ENCODE assay signal across 8 cellular contexts in the genomic region with DNA sequence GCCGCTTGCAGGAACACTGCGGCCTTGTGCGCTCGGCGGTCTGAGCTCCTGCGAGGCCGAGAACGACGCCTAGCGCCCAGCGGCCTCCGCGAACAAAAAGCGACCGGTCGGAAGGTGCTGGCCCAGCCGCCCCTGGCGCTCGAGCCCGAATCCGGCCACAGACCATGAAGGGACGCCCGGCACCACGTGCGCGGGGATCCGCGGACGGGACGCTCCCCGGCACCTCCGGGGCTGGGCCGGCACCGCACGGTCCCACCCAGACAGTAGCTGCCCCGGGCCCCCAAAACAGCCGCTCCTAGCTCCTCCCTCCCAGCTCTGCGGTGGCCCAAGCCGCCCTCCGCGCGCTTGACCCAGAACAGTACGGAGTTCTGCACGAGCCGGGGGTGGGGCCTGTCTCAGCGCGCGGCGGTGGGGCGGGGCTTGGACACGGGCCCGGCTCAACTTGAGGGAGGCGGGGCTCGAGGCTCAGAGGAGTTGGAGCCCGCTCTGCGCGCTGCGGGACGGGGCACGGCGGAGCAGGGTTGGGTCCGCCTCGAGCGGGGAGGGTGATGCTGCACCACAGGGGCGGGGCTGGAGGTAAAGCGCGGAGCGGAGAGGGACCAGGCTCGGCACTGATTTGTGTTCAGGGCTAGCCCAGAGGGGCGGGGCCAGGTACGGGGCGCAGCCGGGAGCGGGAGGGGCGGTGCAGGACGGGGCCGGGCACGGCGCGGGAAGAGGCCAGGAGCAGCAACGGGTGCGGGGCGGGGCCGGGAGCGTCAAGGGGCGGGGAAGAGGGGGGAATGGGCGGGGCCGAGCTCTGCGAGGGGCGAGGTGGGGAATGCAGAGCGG. TPM values are rescaled to one million over a fixed set of nuclear protein-coding genes. Genes with fewer than 3 reads are reported as not detected.
A peak's percentile ranks its signal among the peaks of the same experiment; 100 is the strongest.
DNase-seq lines count a peak whose midpoint lies in the region; ATAC-seq and TF ChIP-seq lines count a peak whose summit lies in the region.

No MANE protein-coding gene starts in this region.

- no peaks in the 10 kb centered on the region for H3K36me3 ChIP-seq in thymus (ENCODE audit: control insufficient read depth, insufficient read depth)

- intact Hi-C loops in head of caudate nucleus (cut with DNase I), result loop anchor here (5.0 kb wide), 1 partner anchor 33 kb away; no protein-coding TSS in a partner anchor

- H3K4me3 Mint-ChIP-seq in activated naive CD8-positive, alpha-beta T cell treated with anti-CD3 and anti-CD28 coated beads for 36 hours, result peak overlapping the region; percentile 88
- H3K4me3 Mint-ChIP-seq in osteocyte (ENCODE audit: unreplicated experiment), result peak overlapping the region; percentile 78

- H3K4me1 ChIP-seq in thymus (ENCODE audit: control insufficient read depth, insufficient read depth, low read length), result peaks cover 10% of the 10 kb centered on the region

- H3K9me3 ChIP-seq in thymus (ENCODE audit: control insufficient read depth), result no peaks in the 10 kb centered on the region

- ATAC-seq in HG02571 (IDR thresholded peaks at IDR 0.05; ENCODE audit: unreplicated experiment), result peak; percentile 78

- no peaks in the 10 kb centered on the region for H3K27me3 Mint-ChIP-seq in activated naive CD8-positive, alpha-beta T cell treated with anti-CD3 and anti-CD28 coated beads for 36 hours
- peaks cover 5% of the 10 kb centered on the region for H3K27me3 Mint-ChIP-seq in osteocyte (ENCODE audit: unreplicated experiment)

- peak overlapping the region; percentile 83 for H3K27ac Mint-ChIP-seq in activated naive CD8-positive, alpha-beta T cell treated with anti-CD3 and anti-CD28 coated beads for 36 hours
- peak overlapping the region; percentile 92 for H3K27ac Mint-ChIP-seq in osteocyte (ENCODE audit: unreplicated experiment)

- 1% methylated on average over 91 of the region's 91 CpGs for WGBS in thymus

- peaks cover 20% of the 10 kb centered on the region for H3K4me1 Mint-ChIP-seq in activated naive CD8-positive, alpha-beta T cell treated with anti-CD3 and anti-CD28 coated beads for 36 hours
- H3K4me1 Mint-ChIP-seq in osteocyte (ENCODE audit: unreplicated experiment), result peaks cover 17% of the 10 kb centered on the region

- peak; percentile 32 for TF ChIP-seq CTCF in GM10266 (IDR thresholded peaks at IDR 0.05; ENCODE audit: control insufficient read depth, insufficient read depth, low read depth, missing control alignments)
- TF ChIP-seq CTCF in osteocyte (IDR thresholded peaks at IDR 0.05), result no peak

- DNase-seq in GM10266 (ENCODE audit: extremely low spot score), result peak; percentile 98
- peak; percentile 97 for DNase-seq in NCI-H1048 (lab: John Stamatoyannopoulos, UW)
- peak; percentile 94 for DNase-seq in SKM-1 (lab: John Stamatoyannopoulos, UW; ENCODE audit: unreplicated experiment)
- DNase-seq in activated naive CD8-positive, alpha-beta T cell treated with anti-CD3 and anti-CD28 coated beads for 36 hours, result peak; percentile 98
- peak; percentile 65 to 94 (median 87) for DNase-seq in head of caudate nucleus
- peak; percentile 98 for DNase-seq in osteocyte (ENCODE audit: extremely low spot score, unreplicated experiment)

- H3K36me3 Mint-ChIP-seq in activated naive CD8-positive, alpha-beta T cell treated with anti-CD3 and anti-CD28 coated beads for 36 hours, result no peaks in the 10 kb centered on the region
- no peaks in the 10 kb centered on the region for H3K36me3 Mint-ChIP-seq in osteocyte (ENCODE audit: unreplicated experiment)

- peaks cover 7% of the 10 kb centered on the region for H3K27me3 ChIP-seq in thymus (ENCODE audit: control insufficient read depth, insufficient read depth)

- peak overlapping the region; percentile 46 for H3K27ac ChIP-seq in thymus (ENCODE audit: low read depth)

- H3K9me3 Mint-ChIP-seq in activated naive CD8-positive, alpha-beta T cell treated with anti-CD3 and anti-CD28 coated beads for 36 hours, result no peaks in the 10 kb centered on the region
- H3K9me3 Mint-ChIP-seq in osteocyte (ENCODE audit: unreplicated experiment), result no peaks in the 10 kb centered on the region

- peak overlapping the region; percentile 69 for H3K4me3 ChIP-seq in thymus (ENCODE audit: low read length)

RNA-seq across cellular contexts. Expression of a gene that starts 0.5 kb away (rescaled TPM):
- 10 to 100 TPM; 16.0 to 17.2 TPM for total RNA-seq in activated naive CD8-positive, alpha-beta T cell treated with anti-CD3 and anti-CD28 coated beads for 36 hours
- total RNA-seq in osteocyte, result 9.0 and 9.2 TPM in 2 replicates
- polyA plus RNA-seq in thymus, result 19.5 TPM

Comparison
In these comparisons a context has a peak if more than half of its experiments do, and no peak if none do; other contexts are left out.
1. Peak in every context shown above with its lines: DNase-seq, ATAC-seq, H3K4me3 ChIP-seq and H3K27ac ChIP-seq.